Comparison of ENCODE assay signal across 8 cellular contexts in genomic region chr1:226062558-226063361, GRCh38. TPM values are rescaled to one million over a fixed set of nuclear protein-coding genes. Genes with fewer than 3 reads are reported as not detected.
A peak's percentile ranks its signal among the peaks of the same experiment; 100 is the strongest.
DNase-seq lines count a peak whose midpoint lies in the region; ATAC-seq and TF ChIP-seq lines count a peak whose summit lies in the region.

Gene H3-3A (plus strand): TSS chr1:226062716. CDS start chr1:226064352, 1,636 bp downstream.

- no CpG with 5 or more reads among the region's 81 CpGs for WGBS in trophoblast cell (ENCODE audit: extremely low coverage, insufficient coverage, insufficient read length)
- WGBS in tibial nerve, 2 donors = 0 to 1% methylated on average over 55 to 59 of the region's 81 CpGs

- intact Hi-C loops in Right ventricle myocardium superior (cut with DNase I) = loop anchor here (5.0 kb wide), 2 partner anchors 60 kb away; no protein-coding TSS in a partner anchor

- peak within 1 kb of the TSS; percentile 65 for H3K4me2 ChIP-seq in trophoblast cell (ENCODE audit: low read length)

- H3K27me3 ChIP-seq in trophoblast cell (ENCODE audit: insufficient read depth, low read length) = no peaks in the 10 kb centered on the region
- no peaks in the 10 kb centered on the region for H3K27me3 ChIP-seq in tibial nerve

- H3K9me3 ChIP-seq in trophoblast cell (ENCODE audit: insufficient read depth, low read depth, low read length) = no peaks in the 10 kb centered on the region
- H3K9me3 ChIP-seq in tibial nerve = no peaks in the 10 kb centered on the region

- peak within 1 kb of the TSS; percentile 98 for H4K8ac ChIP-seq in trophoblast cell (ENCODE audit: low read depth, low read length)

- H3K4me3 ChIP-seq in GM12875 (ENCODE audit: low read depth, low read length) (peak within 1 kb of the TSS; percentile 82), trophoblast cell (ENCODE audit: low read depth, low read length) (peak within 1 kb of the TSS; percentile 96), tibial nerve (peak within 1 kb of the TSS; percentile 64 to 94 (median 84))

- H3K18ac ChIP-seq in trophoblast cell (ENCODE audit: low read length) = peak within 1 kb of the TSS; percentile 100

- TF ChIP-seq CTCF in GM12875 (IDR thresholded peaks at IDR 0.05; ENCODE audit: borderline replicate concordance, insufficient read depth, low read depth, low read length) (no peak), tibial nerve (IDR thresholded peaks at IDR 0.05) (peak in 2 of 5 experiments; percentile 59 to 61)

- H3K79me2 ChIP-seq in trophoblast cell (ENCODE audit: control insufficient read depth, insufficient read depth, low read length, poor library complexity) = peaks cover 20% of the 10 kb centered on the region

- ATAC-seq in HG02763 (IDR thresholded peaks at IDR 0.05; ENCODE audit: unreplicated experiment) = peak; percentile 70
- peak; percentile 92 for ATAC-seq in Right ventricle myocardium superior (ENCODE audit: poor library complexity)

- peak; percentile 95 to 98 for TF ChIP-seq POLR2A in tibial nerve (IDR thresholded peaks at IDR 0.05)

- peak within 1 kb of the TSS; percentile 93 for H4K91ac ChIP-seq in trophoblast cell (ENCODE audit: low read depth, low read length)

- peak; percentile 87 for DNase-seq in NCI-H1417 treated with DMSO at 0.1 percent for 48 hours (lab: John Stamatoyannopoulos, UW)
- peak; percentile 37 to 80 for DNase-seq in SW 1271 (lab: John Stamatoyannopoulos, UW)
- DNase-seq in activated naive CD8-positive, alpha-beta T cell treated with anti-CD3 and anti-CD28 coated beads, Interleukin-2, amount 50 U/mL, for 16 hours (ENCODE audit: low read depth, low spot score) = peak; percentile 96
- DNase-seq in Right ventricle myocardium superior = peak; percentile 100
- peak; percentile 95 to 96 for DNase-seq in trophoblast cell
- peak; percentile 99 for DNase-seq in tibial nerve (ENCODE audit: low spot score in 2 of 2)

- H3K79me1 ChIP-seq in trophoblast cell (ENCODE audit: low read length) = peaks cover 17% of the 10 kb centered on the region

- H2BK120ac ChIP-seq in trophoblast cell (ENCODE audit: insufficient read depth, low read length, poor library complexity) = peak within 1 kb of the TSS; percentile 98

- H2BK12ac ChIP-seq in trophoblast cell (ENCODE audit: low read length) = peak within 1 kb of the TSS; percentile 49

- H3K4me1 ChIP-seq in trophoblast cell (ENCODE audit: control insufficient read depth in 1 of 2, insufficient read depth in 2 of 2, low read length in 2 of 2) (peaks cover 0 to 4% of the 10 kb centered on the region in 2 experiments), tibial nerve (peaks cover 0 to 49% (median 32%) of the 10 kb centered on the region in 4 donors)

- H3K27ac ChIP-seq in trophoblast cell (ENCODE audit: low read depth, low read length) (peak within 1 kb of the TSS; percentile 100), tibial nerve (peak within 1 kb of the TSS; percentile 99 to 100 (median 100))

- no peak within 1 kb of the TSS for H3K23ac ChIP-seq in trophoblast cell (ENCODE audit: low read length)

- peak within 1 kb of the TSS; percentile 98 for H3K4ac ChIP-seq in trophoblast cell (ENCODE audit: low read depth, low read length)

- H3K9ac ChIP-seq in trophoblast cell (ENCODE audit: low read length) = peak within 1 kb of the TSS; percentile 100

- peak within 1 kb of the TSS; percentile 95 for H2AFZ ChIP-seq in trophoblast cell (ENCODE audit: insufficient read depth, low read length, poor library complexity)

- TF ChIP-seq EP300 in tibial nerve (IDR thresholded peaks at IDR 0.05) = peak in 1 of 2 donors; percentile 99

- H3K14ac ChIP-seq in trophoblast cell (ENCODE audit: low read length) = peak within 1 kb of the TSS; percentile 100

- H3K36me3 ChIP-seq in trophoblast cell (ENCODE audit: control insufficient read depth in 1 of 2, insufficient read depth in 2 of 2, low read length in 2 of 2) (peaks cover 8% of the 10 kb centered on the region in 2 experiments), tibial nerve (peaks cover 0 to 36% (median 0%) of the 10 kb centered on the region in 3 donors)

- H4K12ac ChIP-seq in trophoblast cell (ENCODE audit: low read depth, low read length) = peak within 1 kb of the TSS; percentile 100

- H2BK5ac ChIP-seq in trophoblast cell (ENCODE audit: low read depth, low read length, poor library complexity) = peak within 1 kb of the TSS; percentile 100

- H2AK5ac ChIP-seq in trophoblast cell (ENCODE audit: low read length) = peak within 1 kb of the TSS; percentile 100

RNA-seq across cellular contexts. Expression of gene H3-3A, which starts in this region (rescaled TPM):
- total RNA-seq in Right ventricle myocardium superior (271 TPM), tibial nerve (100 to 1,000 TPM; 193 to 204 (median 197) TPM)
- polyA plus RNA-seq in trophoblast cell (2013) = 1,042 and 1,059 TPM in 2 replicates

Comparison
In these comparisons a context has a peak if more than half of its experiments do, and no peak if none do; other contexts are left out.
1. Peak in every context shown above with its lines: DNase-seq, ATAC-seq, H3K4me3 ChIP-seq and H3K27ac ChIP-seq.